8 cellular contexts compared by ENCODE assay signal in genomic region chr1:151346082-151346768, GRCh38. TPM values are rescaled to one million over a fixed set of nuclear protein-coding genes. Genes with fewer than 3 reads are reported as not detected.
DNase-seq lines count a peak whose midpoint lies in the region; ATAC-seq and TF ChIP-seq lines count a peak whose summit lies in the region.

No MANE protein-coding gene starts in this region.

- TF ChIP-seq CTCF in right atrium auricular region (IDR thresholded peaks at IDR 0.05) (no peak), cardiac fibroblast (IDR thresholded peaks at IDR 0.05; ENCODE audit: low read depth, low read length) (no peak)

- peak overlapping the region; percentile 83 to 91 for H3K9ac ChIP-seq in mucosa of rectum (ENCODE audit: low read depth in 1 of 2, low read length in 2 of 2)

- H3K9me3 ChIP-seq in right atrium auricular region: no peaks in the 10 kb centered on the region
- no peaks in the 10 kb centered on the region for H3K9me3 ChIP-seq in mucosa of rectum (ENCODE audit: control insufficient read depth in 2 of 2, low read length in 2 of 2)

- intact Hi-C loops in Right ventricle myocardium superior (cut with DNase I): no loop called here

- H3K4me1 ChIP-seq in right atrium auricular region (peaks cover 0 to 17% of the 10 kb centered on the region in 2 donors), mucosa of rectum (ENCODE audit: control insufficient read depth in 2 of 2, insufficient read depth in 2 of 2, low read length in 2 of 2) (peaks cover 9 to 15% of the 10 kb centered on the region in 2 donors)

- DNase-seq in right atrium auricular region (ENCODE audit: low spot score) (no peak), Right ventricle myocardium superior (no peak), cardiac fibroblast (ENCODE audit: low read depth in 2 of 2) (no peak), mesenteric fat pad (ENCODE audit: low spot score) (no peak)

- H3K27ac ChIP-seq in right atrium auricular region (peak overlapping the region; percentile 89 to 91), mucosa of rectum (ENCODE audit: low read depth in 2 of 2, low read length in 2 of 2) (peak overlapping the region; percentile 92 to 93)

- ATAC-seq in Right ventricle myocardium superior (ENCODE audit: poor library complexity) (no peak), GM18907 (IDR thresholded peaks at IDR 0.05; ENCODE audit: unreplicated experiment) (no peak), HG03378 (IDR thresholded peaks at IDR 0.05; ENCODE audit: unreplicated experiment) (no peak), GM19397 (IDR thresholded peaks at IDR 0.05; ENCODE audit: unreplicated experiment) (no peak)

- H3K4me3 ChIP-seq in right atrium auricular region: peak overlapping the region; percentile 63 to 73
- H3K4me3 ChIP-seq in cardiac fibroblast (replicated peaks in 1 of 2; ENCODE audit: low read depth in 2 of 2, low read length in 2 of 2): peak overlapping the region; percentile 70 to 78
- peak overlapping the region; percentile 91 to 96 for H3K4me3 ChIP-seq in mucosa of rectum (ENCODE audit: low read length in 2 of 2)

- H3K27me3 ChIP-seq in right atrium auricular region: no peaks in the 10 kb centered on the region
- H3K27me3 ChIP-seq in mucosa of rectum (ENCODE audit: control insufficient read depth in 2 of 2, insufficient read depth in 2 of 2, low read length in 2 of 2): no peaks in the 10 kb centered on the region

- H3K36me3 ChIP-seq in right atrium auricular region: peaks cover 34% of the 10 kb centered on the region
- peaks cover 24 to 29% of the 10 kb centered on the region in 2 donors for H3K36me3 ChIP-seq in mucosa of rectum (ENCODE audit: control insufficient read depth in 2 of 2, insufficient read depth in 2 of 2, low read length in 2 of 2)

RNA-seq across cellular contexts. Expression of gene RFX5, which starts 0.8 kb away (rescaled TPM):
- total RNA-seq in right atrium auricular region: 10 to 100 TPM; 17.9 to 20.2 TPM
- 16.3 TPM for total RNA-seq in Right ventricle myocardium superior
- 29.2 TPM for total RNA-seq in mesenteric fat pad

RNA-seq across cellular contexts. Expression of gene PI4KB, which starts 19.0 kb away (rescaled TPM):
- 10 to 100 TPM; 46.5 to 61.8 TPM for total RNA-seq in right atrium auricular region
- 41.0 TPM for total RNA-seq in Right ventricle myocardium superior
- 84.4 TPM for total RNA-seq in mesenteric fat pad

RNA-seq across cellular contexts. Expression of gene SELENBP1, which starts 26.3 kb away (rescaled TPM):
- 10 to 100 TPM; 41.7 to 43.6 TPM for total RNA-seq in right atrium auricular region
- total RNA-seq in Right ventricle myocardium superior: 119 TPM
- 63.0 TPM for total RNA-seq in mesenteric fat pad

RNA-seq across cellular contexts. Expression of gene PSMB4, which starts 53.1 kb away (rescaled TPM):
- total RNA-seq in right atrium auricular region (100 to 1,000 TPM; 179 to 204 TPM), Right ventricle myocardium superior (177 TPM), mesenteric fat pad (229 TPM)
